ENCODE assay signal across 15 cellular contexts in genomic region chr7:31251441-31251840, GRCh38.
"Had no signal": no experiment of that assay in that cellular context is flagged by ENCODE, and none has a peak within 500 bp of the region (broad histone marks: within the 10 kb centered on the region; RNA-seq: fewer than 3 reads in every experiment).

No MANE protein-coding gene starts in this region.

- ATAC-seq: activated CD4-positive, CD25-positive, alpha-beta regulatory T cell treated with anti-CD3 and anti-CD28 coated beads, Interleukin-2, amount 50 U/mL, for 24 hours; gastrocnemius medialis; heart left ventricle; left lobe of liver; natural killer cell; stimulated activated effector memory CD8-positive, alpha-beta T cell treated with anti-CD3 and anti-CD28 coated beads, Interleukin-12 subunit alpha, Interleukin-12 subunit beta, amount 100 ng/mL, for 72 hours had no signal

- DNase-seq: activated CD4-positive, alpha-beta T cell treated with anti-CD3 and anti-CD28 coated beads, Interleukin-2, amount 50 U/mL, for 1 hour; activated CD8-positive, alpha-beta memory T cell treated with anti-CD3 and anti-CD28 coated beads for 24 hours; activated naive CD4-positive, alpha-beta T cell; activated naive CD8-positive, alpha-beta T cell treated with anti-CD3 and anti-CD28 coated beads, Interleukin-2, amount 10 ng/mL, durations not matched to agents 7 days and 5 days; cerebellar nuclear complex; effector CD8-positive, alpha-beta T cell; gastrocnemius medialis; heart left ventricle; islet precursor cell; natural killer cell; posterior cingulate gyrus; retina had no signal
